In genomic region chr10:119750391-119751230, GRCh38 we compare ENCODE assay signal across 9 cellular contexts. TPM values are rescaled to one million over a fixed set of nuclear protein-coding genes. Genes with fewer than 3 reads are reported as not detected.
DNase-seq lines count a peak whose midpoint lies in the region; ATAC-seq and TF ChIP-seq lines count a peak whose summit lies in the region.
"Had no signal": no experiment of that assay in that cellular context is flagged by ENCODE, and none has a peak within 500 bp of the region (broad histone marks: within the 10 kb centered on the region; RNA-seq: fewer than 3 reads in every experiment).

No MANE protein-coding gene starts in this region.

- BruUV-seq in Calu3 (replicated peaks; lab: Mats Ljungman, UMichigan) = no TSS peak

- CTCF ChIA-PET in Calu3 (lab: Charles Lee) = interaction anchor here (0.6 to 1.3 kb wide), 5 partner anchors 13 to 142 kb away, joined by 3 to 7 read pairs (median 3); no protein-coding TSS in a partner anchor

- H3K4me3 Mint-ChIP-seq in Calu3 (ENCODE audit: low read depth, unreplicated experiment) = no peak overlapping the region
- H3K4me3 Mint-ChIP-seq in natural killer cell = no peak overlapping the region
- H3K4me3 Mint-ChIP-seq: activated naive CD8-positive, alpha-beta T cell had no signal

- H3K27me3 Mint-ChIP-seq in Calu3 (ENCODE audit: unreplicated experiment) (no peaks in the 10 kb centered on the region), natural killer cell (ENCODE audit: low read depth in 2 of 2) (no peaks in the 10 kb centered on the region)
- H3K27me3 Mint-ChIP-seq: activated naive CD8-positive, alpha-beta T cell had no signal

- H4K20me1 ChIP-seq in OCI-LY3 (ENCODE audit: insufficient read depth, low read length) = peaks cover 10% of the 10 kb centered on the region

- H3K9me3 ChIP-seq in OCI-LY3 (ENCODE audit: insufficient read depth, low read length) = no peaks in the 10 kb centered on the region

- peaks cover 12% of the 10 kb centered on the region for H3K4me1 Mint-ChIP-seq in Calu3 (ENCODE audit: low read depth, unreplicated experiment)
- peaks cover 6 to 11% of the 10 kb centered on the region in 2 donors for H3K4me1 Mint-ChIP-seq in natural killer cell

- H3K27ac ChIP-seq in OCI-LY3 (ENCODE audit: low read length) = peak overlapping the region; percentile 16; the same call in 1 of the 2 replicates

- no peak overlapping the region for H3K9ac ChIP-seq in OCI-LY3 (ENCODE audit: low read length)

- H3K27me3 ChIP-seq in OCI-LY3 (ENCODE audit: low read depth, low read length) = no peaks in the 10 kb centered on the region

- no peaks in the 10 kb centered on the region for H3K36me3 ChIP-seq in OCI-LY3 (replicated peaks; ENCODE audit: low read depth, low read length)

- ATAC-seq in GM21367 (IDR thresholded peaks at IDR 0.05; ENCODE audit: unreplicated experiment) (peak; percentile 86), natural killer cell (peak; percentile 91 to 100 (median 99))

- DNase-seq in Calu3 (peak; percentile 55), HUDEP-2 (lab: John Stamatoyannopoulos, UW; ENCODE audit: unreplicated experiment in 76 of 76) (peak in 62 of 76 experiments; percentile 6 to 78 (median 46)), activated T-cell treated with anti-CD3 and anti-CD28 coated beads for 4 hours (peak; percentile 49), fibroblast of gingiva (ENCODE audit: low read depth) (peak; percentile 75), natural killer cell (peak; percentile 35), stromal cell of bone marrow (ENCODE audit: low read depth) (peak; percentile 67)

- H3K4me2 ChIP-seq in OCI-LY3 (ENCODE audit: low read length) = peak overlapping the region; percentile 82

- H3K79me2 ChIP-seq in OCI-LY3 (ENCODE audit: low read length) = peaks cover 5% of the 10 kb centered on the region; the same call in 1 of the 2 replicates

- intact Hi-C loops in Calu3 (cut with micrococcal nuclease; ENCODE audit: unreplicated experiment) (loop anchor here (2.0 to 5.0 kb wide), 4 partner anchors 47 to 587 kb away; no protein-coding TSS in a partner anchor), natural killer cell (cut with micrococcal nuclease) (loop anchor here (1.0 kb wide), 3 partner anchors 64 to 587 kb away; no protein-coding TSS in a partner anchor)

- no peaks in the 10 kb centered on the region for H3K36me3 Mint-ChIP-seq in Calu3 (ENCODE audit: insufficient read depth, unreplicated experiment)
- no peaks in the 10 kb centered on the region for H3K36me3 Mint-ChIP-seq in natural killer cell

- no peak overlapping the region for H2AFZ ChIP-seq in OCI-LY3 (ENCODE audit: low read depth, low read length)

- no peak overlapping the region for H3K27ac Mint-ChIP-seq in Calu3 (ENCODE audit: unreplicated experiment)
- H3K27ac Mint-ChIP-seq in natural killer cell = peak overlapping the region in 1 of 2 donors; percentile 0
- H3K27ac Mint-ChIP-seq: activated naive CD8-positive, alpha-beta T cell had no signal

- TF ChIP-seq CTCF in Calu3 (IDR thresholded peaks at IDR 0.05; ENCODE audit: unreplicated experiment) (peak; percentile 69), OCI-LY3 (IDR thresholded peaks at IDR 0.05; ENCODE audit: low read depth, low read length) (peak; percentile 75), natural killer cell (IDR thresholded peaks at IDR 0.05) (peak; percentile 80)

- peaks cover 19% of the 10 kb centered on the region for H3K4me1 ChIP-seq in OCI-LY3 (ENCODE audit: low read length)

- H3K9me3 Mint-ChIP-seq in Calu3 (ENCODE audit: low read depth, unreplicated experiment) (no peaks in the 10 kb centered on the region), natural killer cell (no peaks in the 10 kb centered on the region)

- peak overlapping the region; percentile 59 for H3K4me3 ChIP-seq in OCI-LY3 (ENCODE audit: low read length)

RNA-seq across cellular contexts. Expression of gene INPP5F, which starts 24.8 kb away (rescaled TPM):
- total RNA-seq in Calu3 (2022) (6.9 and 7.3 TPM in 2 replicates), natural killer cell (10 to 100 TPM; 12.8 to 18.2 (median 15.8) TPM)

Comparison
In these comparisons a context has a peak if more than half of its experiments do, and no peak if none do; other contexts are left out.
1. Peak in every context shown above with its lines: DNase-seq, ATAC-seq, H3K4me3 ChIP-seq and H3K27ac ChIP-seq.